Comparison of ENCODE assay signal across 1 cellular context in genomic region chr4:159368320-159368719, GRCh38.
TF ChIP-seq lines count a peak whose summit lies in the region.

No MANE protein-coding gene starts in this region.

TF ChIP-seq in GM12878, 131 proteins besides CTCF, POLR2A, EP300 and RAD21 (continued from another document):
- no peak for TF ChIP-seq PRDM15 (CRISPR knock-in tag; IDR thresholded peaks at IDR 0.05)
- no peak for TF ChIP-seq NRF1 (conservative IDR thresholded peaks at IDR 0.05; ENCODE audit: low read depth, low read length)
- TF ChIP-seq CHD4 (IDR thresholded peaks at IDR 0.05): no peak
- TF ChIP-seq SREBF1 (IDR thresholded peaks at IDR 0.05; ENCODE audit: low read length): no peak
- no peak for TF ChIP-seq BCL3 (IDR thresholded peaks at IDR 0.05; ENCODE audit: borderline replicate concordance, insufficient read depth, low read depth, low read length, poor library complexity, severe bottlenecking)
- no peak for TF ChIP-seq RELB (IDR thresholded peaks at IDR 0.05; ENCODE audit: low read depth)
- TF ChIP-seq ZZZ3 (IDR thresholded peaks at IDR 0.05; ENCODE audit: control insufficient read depth, insufficient read length, low read depth): no peak
- TF ChIP-seq BACH1 (IDR thresholded peaks at IDR 0.05; ENCODE audit: borderline replicate concordance): no peak
- TF ChIP-seq CUX1 (IDR thresholded peaks at IDR 0.05; ENCODE audit: insufficient replicate concordance, low read depth, low read length): no peak
- TF ChIP-seq TCF3 (IDR thresholded peaks at IDR 0.05; ENCODE audit: borderline replicate concordance, insufficient read depth, low read depth, low read length): no peak
- TF ChIP-seq MYC (IDR thresholded peaks at IDR 0.05; ENCODE audit: insufficient read depth, insufficient read length, insufficient replicate concordance, low read length, severe bottlenecking): no peak
- no peak for TF ChIP-seq IKZF1 (conservative IDR thresholded peaks at IDR 0.05)
